Comparison of ENCODE assay signal across 16 cellular contexts in genomic region chr6:106539931-106540330, GRCh38.
DNase-seq lines count a peak whose midpoint lies in the region; ATAC-seq and TF ChIP-seq lines count a peak whose summit lies in the region.
"Had no signal": no experiment of that assay in that cellular context is flagged by ENCODE, and none has a peak within 500 bp of the region (broad histone marks: within the 10 kb centered on the region; RNA-seq: fewer than 3 reads in every experiment).

No MANE protein-coding gene starts in this region.

- H3K27me3 Mint-ChIP-seq in Caco-2 (ENCODE audit: insufficient read depth, unreplicated experiment): no peaks in the 10 kb centered on the region
- H3K27me3 Mint-ChIP-seq in T-cell: no peaks in the 10 kb centered on the region
- peaks cover 2% of the 10 kb centered on the region for H3K27me3 Mint-ChIP-seq in mesothelial cell of epicardium (ENCODE audit: low read depth)
- H3K27me3 Mint-ChIP-seq in H9 (ENCODE audit: low read depth): no peaks in the 10 kb centered on the region

- H3K56ac ChIP-seq in H9 (ENCODE audit: insufficient read length, low read depth, low read length): no peak overlapping the region

- WGBS in GM23248 (ENCODE audit: low coverage in 1 of 2, low lambda C conversion rate in 2 of 2, missing lambda C conversion rate in 2 of 2), 2 experiments: 88 to 89% methylated on average over 9 of the region's 9 CpGs
- WGBS in H9 (ENCODE audit: extremely low coverage, insufficient read length, low lambda C conversion rate): no CpG with 5 or more reads among the region's 9 CpGs

- H3K36me3 ChIP-seq in Caco-2 (ENCODE audit: control insufficient read depth, insufficient read depth, low read length) (no peaks in the 10 kb centered on the region), H7 (replicated peaks; ENCODE audit: control insufficient read depth, insufficient read depth, low read length) (no peaks in the 10 kb centered on the region), GM23248 (ENCODE audit: low read depth) (no peaks in the 10 kb centered on the region)

- H3K23ac ChIP-seq in H9 (ENCODE audit: insufficient read length, low read depth, low read length): no peak overlapping the region

- intact Hi-C loops in Caco-2 (cut with micrococcal nuclease; ENCODE audit: unreplicated experiment): no loop called here

- 0 out of 2 replicates have a peak, but pooled peaks cover 4% of the 10 kb centered on the region for H3K9me2 ChIP-seq in GM23248 (ENCODE audit: insufficient read depth)

- H3K36me3 Mint-ChIP-seq in Caco-2 (ENCODE audit: insufficient read depth, unreplicated experiment) (peaks cover 31% of the 10 kb centered on the region), T-cell (peaks cover 55% of the 10 kb centered on the region), mesothelial cell of epicardium (no peaks in the 10 kb centered on the region), H9 (ENCODE audit: insufficient read depth in 1 of 3, low read depth in 3 of 3) (no peaks in the 10 kb centered on the region)
- H3K36me3 Mint-ChIP-seq: brain had no signal

- no peak overlapping the region for H3K4me2 ChIP-seq in GM23248 (ENCODE audit: unreplicated experiment)
- H3K4me2 ChIP-seq in H9 (ENCODE audit: insufficient read depth, insufficient read length, low read length): no peak overlapping the region

- DNase-seq in Caco-2: no peak
- no peak for DNase-seq in T-cell
- no peak for DNase-seq in mesothelial cell of epicardium (ENCODE audit: low spot score in 2 of 2, unreplicated experiment in 2 of 2)
- DNase-seq in H7: no peak
- DNase-seq in GM23248: no peak
- no peak for DNase-seq in dedifferentiated amniotic fluid mesenchymal stem cell (ENCODE audit: extremely low spot score)
- DNase-seq in H9: no peak
- DNase-seq: activated gamma-delta T cell treated with Interleukin-2 at 50 U/mL for 16 hours, DMS79 treated with DMSO at 0.1 percent for 48 hours, mesendoderm, NCI-H1417 treated with DMSO at 0.1 percent for 48 hours, T-helper 9 cell, transverse colon had no signal

- H4K8ac ChIP-seq in H9 (replicated peaks; ENCODE audit: insufficient read length, low read depth, low read length): no peak overlapping the region

- 0 out of 2 replicates have a peak overlapping the region, but pooled peaks have one; percentile 14 for H3K27ac ChIP-seq in 22Rv1
- H3K27ac ChIP-seq in GM23248: no peak overlapping the region
- no peak overlapping the region for H3K27ac ChIP-seq in H9 (ENCODE audit: insufficient read length, low read depth, low read length)
- H3K27ac ChIP-seq: parathyroid adenoma, transverse colon had no signal

- H3K14ac ChIP-seq in H9 (ENCODE audit: insufficient read depth, low read length): no peak overlapping the region

- H2AK5ac ChIP-seq in H9 (ENCODE audit: insufficient read length, low read length): no peak overlapping the region

- POLR2A ChIA-PET in Caco-2 (lab: Charles Lee): no interaction called here
- POLR2A ChIA-PET in T-cell (lab: Charles Lee): interaction anchor here (0.5 to 1.3 kb wide), 6 partner anchors 8 to 25 kb away, joined by 3 to 7 read pairs (median 4); no protein-coding TSS in a partner anchor

- H2BK20ac ChIP-seq in H9 (ENCODE audit: low read depth, low read length, poor library complexity, severe bottlenecking): no peak overlapping the region

- H3K4ac ChIP-seq in H9 (ENCODE audit: low read depth, low read length): no peak overlapping the region

- H3K9me3 ChIP-seq in Caco-2 (no peaks in the 10 kb centered on the region), GM23248 (ENCODE audit: low read depth) (no peaks in the 10 kb centered on the region), H9 (ENCODE audit: control insufficient read depth, low read depth, low read length) (no peaks in the 10 kb centered on the region)
- H3K9me3 ChIP-seq: transverse colon had no signal

- no peaks in the 10 kb centered on the region for H3K79me2 ChIP-seq in GM23248 (ENCODE audit: insufficient read depth)
- H3K79me2 ChIP-seq in H9 (ENCODE audit: insufficient read depth, low read length): no peaks in the 10 kb centered on the region
- H3K79me2 ChIP-seq: parathyroid adenoma had no signal

- H2BK15ac ChIP-seq in H9 (ENCODE audit: low read depth, low read length): no peak overlapping the region

- H3T11ph ChIP-seq in H9 (ENCODE audit: low read length): no peak overlapping the region

- H3K9me3 Mint-ChIP-seq in Caco-2 (ENCODE audit: unreplicated experiment) (no peaks in the 10 kb centered on the region), T-cell (no peaks in the 10 kb centered on the region), mesothelial cell of epicardium (no peaks in the 10 kb centered on the region), H9 (no peaks in the 10 kb centered on the region)
- H3K9me3 Mint-ChIP-seq: brain had no signal

- H3K27me3 ChIP-seq in Caco-2 (replicated peaks; ENCODE audit: control insufficient read depth, insufficient read depth, low read length) (no peaks in the 10 kb centered on the region), H7 (ENCODE audit: control insufficient read depth, insufficient read depth, low read length) (no peaks in the 10 kb centered on the region), GM23248 (replicated peaks; ENCODE audit: insufficient read depth) (no peaks in the 10 kb centered on the region), H9 (ENCODE audit: insufficient read depth, low read length) (no peaks in the 10 kb centered on the region)
- H3K27me3 ChIP-seq: transverse colon had no signal

- in situ Hi-C loops in GM23248 (cut with MboI): no loop called here

- no peaks in the 10 kb centered on the region for H4K20me1 ChIP-seq in GM23248 (ENCODE audit: insufficient read depth)
- no peaks in the 10 kb centered on the region for H4K20me1 ChIP-seq in H9 (ENCODE audit: control insufficient read depth, insufficient read depth, insufficient read length)

- H3K4me1 Mint-ChIP-seq in Caco-2 (ENCODE audit: low read depth, unreplicated experiment) (peaks cover 33% of the 10 kb centered on the region), T-cell (peaks cover 52 to 55% (median 54%) of the 10 kb centered on the region in 3 donors), mesothelial cell of epicardium (peaks cover 23% of the 10 kb centered on the region), H9 (peaks cover 5 to 8% of the 10 kb centered on the region in 2 experiments)

- BruUV-seq in Caco-2 (replicated peaks; lab: Mats Ljungman, UMichigan): no TSS peak

- H2BK5ac ChIP-seq in H9 (ENCODE audit: insufficient read length, low read length): no peak overlapping the region

- peaks cover 5% of the 10 kb centered on the region; the same call in 1 of the 2 replicates for H3F3A ChIP-seq in GM23248 (ENCODE audit: insufficient read depth)

- no peak overlapping the region for H4K91ac ChIP-seq in H9 (ENCODE audit: insufficient read length, low read depth, low read length)

- H3K9ac ChIP-seq in GM23248: no peak overlapping the region
- H3K9ac ChIP-seq in H9 (ENCODE audit: extremely low read depth, insufficient read length, low read length): no peak overlapping the region
- H3K9ac ChIP-seq: parathyroid adenoma had no signal

- H3K18ac ChIP-seq in H9 (ENCODE audit: insufficient read length, low read depth, low read length): no peak overlapping the region

- H4K5ac ChIP-seq in H9 (ENCODE audit: insufficient read length, low read depth, low read length): no peak overlapping the region

- H2BK12ac ChIP-seq in H9 (ENCODE audit: insufficient read length, low read depth, low read length): no peak overlapping the region

- no peaks in the 10 kb centered on the region for H3K23me2 ChIP-seq in H9 (ENCODE audit: insufficient read length, low read depth, low read length, poor library complexity, severe bottlenecking)

- CTCF ChIA-PET in Caco-2 (lab: Charles Lee) (no interaction called here), T-cell (lab: Charles Lee) (interaction anchor here (0.6 to 2.4 kb wide), 6 partner anchors 18 to 975 kb away, joined by 3 to 11 read pairs (median 5); no protein-coding TSS in a partner anchor)

- no peak for ATAC-seq in T-cell (replicated peaks in 1 of 4)

- no peak overlapping the region for H3K4me3 ChIP-seq in Caco-2 (ENCODE audit: low read depth, low read length)
- no peak overlapping the region for H3K4me3 ChIP-seq in H7 (ENCODE audit: insufficient read depth, low read depth, low read length)
- H3K4me3 ChIP-seq in GM23248: no peak overlapping the region
- H3K4me3 ChIP-seq: transverse colon had no signal

- H3K4me3 Mint-ChIP-seq in Caco-2 (ENCODE audit: unreplicated experiment) (no peak overlapping the region), T-cell (no peak overlapping the region), mesothelial cell of epicardium (no peak overlapping the region), H9 (no peak overlapping the region)
- H3K4me3 Mint-ChIP-seq: brain had no signal

- H3K79me1 ChIP-seq in H9 (ENCODE audit: insufficient read depth, low read depth, low read length, poor library complexity, severe bottlenecking): no peaks in the 10 kb centered on the region

- H2BK120ac ChIP-seq in H9 (ENCODE audit: low read depth, low read length, poor library complexity, severe bottlenecking): no peak overlapping the region

- H2AFZ ChIP-seq in GM23248 (no peak overlapping the region), H9 (ENCODE audit: low read length) (no peak overlapping the region)
- H2AFZ ChIP-seq: parathyroid adenoma had no signal

- H3K27ac Mint-ChIP-seq in Caco-2 (ENCODE audit: unreplicated experiment) (peak overlapping the region; percentile 81), T-cell (peak overlapping the region; percentile 69 to 91), mesothelial cell of epicardium (peak overlapping the region; percentile 9), H9 (no peak overlapping the region; a peak in 1 of 7 replicates)

- H3K4me1 ChIP-seq in Caco-2 (peaks cover 35% of the 10 kb centered on the region), GM23248 (ENCODE audit: insufficient read depth) (peaks cover 21% of the 10 kb centered on the region), H9 (ENCODE audit: insufficient read depth, low read length) (no peaks in the 10 kb centered on the region)
- H3K4me1 ChIP-seq: parathyroid adenoma, transverse colon had no signal

- TF ChIP-seq CTCF in 22Rv1 (IDR thresholded peaks at IDR 0.05) (no peak), Caco-2 (IDR thresholded peaks at IDR 0.05; ENCODE audit: insufficient read depth in 1 of 2, low read depth in 1 of 2, low read length in 1 of 2, severe bottlenecking in 1 of 2, unreplicated experiment in 1 of 2) (no peak), mesothelial cell of epicardium (IDR thresholded peaks at IDR 0.05; ENCODE audit: unreplicated experiment) (no peak), H9 (conservative IDR thresholded peaks at IDR 0.05) (no peak)

Comparison
In these comparisons a context has a peak if more than half of its experiments do, and no peak if none do; other contexts are left out.
1. H3K27ac Mint-ChIP-seq: peak in Caco-2 (single experiment), T-cell (2 of 2) and mesothelial cell of epicardium (single experiment); none in H9 (0 of 3).